In genomic region chrX:48154796-48155195, GRCh38 we compare ENCODE assay signal across 34 cellular contexts. TPM values are rescaled to one million over a fixed set of nuclear protein-coding genes. Genes with fewer than 3 reads are reported as not detected.
"Had no signal": no experiment of that assay in that cellular context is flagged by ENCODE, and none has a peak within 500 bp of the region (broad histone marks: within the 10 kb centered on the region; RNA-seq: fewer than 3 reads in every experiment).

No MANE protein-coding gene starts in this region.

- H3K27me3 Mint-ChIP-seq: stimulated activated naive CD8-positive, alpha-beta T cell treated with anti-CD3 and anti-CD28 coated beads, Interleukin-15, amount 100 ng/mL, for 72 hours; stimulated activated naive CD8-positive, alpha-beta T cell treated with anti-CD3 and anti-CD28 coated beads, Interleukin-15, Interleukin-2, amounts not matched to agents 100 ng/mL and 50 ng/mL, for 24 hours; type B pancreatic cell had no signal

- ATAC-seq: stimulated activated effector memory CD8-positive, alpha-beta T cell treated with anti-CD3 and anti-CD28 coated beads, Interleukin-12 subunit alpha, Interleukin-12 subunit beta, amount 100 ng/mL, for 72 hours; stimulated activated memory B cell treated with anti-CD40 and anti-IgM and Interleukin-4, amounts not matched to agents 10 μg/mL and 1 μg/mL and 100 μg/mL, for 72 hours; stimulated activated naive B cell treated with anti-CD40 and anti-IgM and Interleukin-4, amounts not matched to agents 10 μg/mL and 1 μg/mL and 100 μg/mL, for 72 hours; stimulated activated naive CD8-positive, alpha-beta T cell treated with anti-CD3 and anti-CD28 coated beads, Interleukin-15, amount 100 ng/mL, for 72 hours; stimulated activated naive CD8-positive, alpha-beta T cell treated with anti-CD3 and anti-CD28 coated beads, Interleukin-15, Interleukin-2, amounts not matched to agents 100 U/mL and 50 U/mL, for 24 hours; upper lobe of right lung had no signal

- H3K27ac Mint-ChIP-seq: stimulated activated effector memory CD8-positive, alpha-beta T cell treated with anti-CD3 and anti-CD28 coated beads, Interleukin-12 subunit alpha, Interleukin-12 subunit beta, amount 100 ng/mL, for 72 hours; stimulated activated memory B cell treated with anti-CD40 and anti-IgM and Interleukin-4, amounts not matched to agents 10 μg/mL and 1 μg/mL and 100 μg/mL, for 72 hours; stimulated activated naive B cell treated with anti-CD40 and anti-IgM and Interleukin-4, amounts not matched to agents 10 μg/mL and 1 μg/mL and 100 μg/mL, for 72 hours; stimulated activated naive CD8-positive, alpha-beta T cell treated with anti-CD3 and anti-CD28 coated beads, Interleukin-15, amount 100 ng/mL, for 72 hours; stimulated activated naive CD8-positive, alpha-beta T cell treated with anti-CD3 and anti-CD28 coated beads, Interleukin-15, Interleukin-2, amounts not matched to agents 100 ng/mL and 50 ng/mL, for 24 hours; type B pancreatic cell had no signal

- H3K4me1 Mint-ChIP-seq: stimulated activated effector memory CD8-positive, alpha-beta T cell treated with anti-CD3 and anti-CD28 coated beads, Interleukin-12 subunit alpha, Interleukin-12 subunit beta, amount 100 ng/mL, for 72 hours; stimulated activated memory B cell treated with anti-CD40 and anti-IgM and Interleukin-4, amounts not matched to agents 10 μg/mL and 1 μg/mL and 100 μg/mL, for 72 hours; stimulated activated naive B cell treated with anti-CD40 and anti-IgM and Interleukin-4, amounts not matched to agents 10 μg/mL and 1 μg/mL and 100 μg/mL, for 72 hours; stimulated activated naive CD8-positive, alpha-beta T cell treated with anti-CD3 and anti-CD28 coated beads, Interleukin-15, amount 100 ng/mL, for 72 hours had no signal

- H3K9me3 ChIP-seq: stomach, suprapubic skin, testis, thoracic aorta, thyroid gland, tibial artery, tibial nerve, transverse colon, upper lobe of left lung, upper lobe of right lung, uterus, vagina had no signal

- H3K4me3 Mint-ChIP-seq: stimulated activated effector memory CD8-positive, alpha-beta T cell treated with anti-CD3 and anti-CD28 coated beads, Interleukin-12 subunit alpha, Interleukin-12 subunit beta, amount 100 ng/mL, for 72 hours; stimulated activated memory B cell treated with anti-CD40 and anti-IgM and Interleukin-4, amounts not matched to agents 10 μg/mL and 1 μg/mL and 100 μg/mL, for 72 hours; stimulated activated naive B cell treated with anti-CD40 and anti-IgM and Interleukin-4, amounts not matched to agents 10 μg/mL and 1 μg/mL and 100 μg/mL, for 72 hours; stimulated activated naive CD8-positive, alpha-beta T cell treated with anti-CD3 and anti-CD28 coated beads, Interleukin-15, amount 100 ng/mL, for 72 hours; stimulated activated naive CD8-positive, alpha-beta T cell treated with anti-CD3 and anti-CD28 coated beads, Interleukin-15, Interleukin-2, amounts not matched to agents 100 ng/mL and 50 ng/mL, for 24 hours; type B pancreatic cell had no signal

- FAIRE-seq: urothelium cell line had no signal

- H3K9me3 Mint-ChIP-seq: stimulated activated effector memory CD8-positive, alpha-beta T cell treated with anti-CD3 and anti-CD28 coated beads, Interleukin-12 subunit alpha, Interleukin-12 subunit beta, amount 100 ng/mL, for 72 hours; stimulated activated memory B cell treated with anti-CD40 and anti-IgM and Interleukin-4, amounts not matched to agents 10 μg/mL and 1 μg/mL and 100 μg/mL, for 72 hours; stimulated activated naive B cell treated with anti-CD40 and anti-IgM and Interleukin-4, amounts not matched to agents 10 μg/mL and 1 μg/mL and 100 μg/mL, for 72 hours; stimulated activated naive CD8-positive, alpha-beta T cell treated with anti-CD3 and anti-CD28 coated beads, Interleukin-15, amount 100 ng/mL, for 72 hours; stimulated activated naive CD8-positive, alpha-beta T cell treated with anti-CD3 and anti-CD28 coated beads, Interleukin-15, Interleukin-2, amounts not matched to agents 100 ng/mL and 50 ng/mL, for 24 hours had no signal

- DNase-seq: stimulated activated CD4-positive, alpha-beta T cell treated with anti-CD3 and anti-CD28 coated beads, Interleukin-2, amount 100 ng/mL, for 48 hours; stimulated activated CD4-positive, alpha-beta T cell treated with anti-CD3 and anti-CD28 coated beads, Interleukin-4, amount 100 ng/mL, for 1 hour; stimulated activated CD4-positive, alpha-beta T cell treated with anti-CD3 and anti-CD28 coated beads, Interleukin-4, amount 100 ng/mL, for 24 hours; stimulated activated CD4-positive, alpha-beta T cell treated with anti-CD3 and anti-CD28 coated beads, Interleukin-4, amount 100 ng/mL, for 4 hours; stimulated activated CD8-positive, alpha-beta memory T cell treated with anti-CD3 and anti-CD28 coated beads, Interleukin-4, amount 100 ng/mL, for 48 hours; stimulated activated naive B cell treated with anti-CD40 and anti-IgM and Interleukin-4, amounts not matched to agents 10 μg/mL and 1 μg/mL and 100 μg/mL, for 72 hours; stimulated activated naive CD4-positive, alpha-beta T cell; stimulated activated naive CD4-positive, alpha-beta T cell treated with Interleukin-2 at 50 U/mL for 16 hours; stimulated activated naive CD8-positive, alpha-beta T cell treated with anti-CD3 and anti-CD28 coated beads, Interleukin-15, amount 100 ng/mL, for 72 hours; stimulated activated naive CD8-positive, alpha-beta T cell treated with anti-CD3 and anti-CD28 coated beads, Interleukin-15, Interleukin-2, amounts not matched to agents 100 U/mL and 50 U/mL, for 24 hours; stomach; substantia nigra; testis; thyroid gland; tibial artery; transverse colon; trophoblast cell; upper lobe of left lung; upper lobe of right lung; uterus had no signal

- H3K36me3 Mint-ChIP-seq: stimulated activated effector memory CD8-positive, alpha-beta T cell treated with anti-CD3 and anti-CD28 coated beads, Interleukin-12 subunit alpha, Interleukin-12 subunit beta, amount 100 ng/mL, for 72 hours; stimulated activated memory B cell treated with anti-CD40 and anti-IgM and Interleukin-4, amounts not matched to agents 10 μg/mL and 1 μg/mL and 100 μg/mL, for 72 hours; stimulated activated naive B cell treated with anti-CD40 and anti-IgM and Interleukin-4, amounts not matched to agents 10 μg/mL and 1 μg/mL and 100 μg/mL, for 72 hours; type B pancreatic cell had no signal

- H3K27ac ChIP-seq: stomach, suprapubic skin, testis, thoracic aorta, thyroid gland, tibial artery, tibial nerve, transverse colon, upper lobe of left lung, upper lobe of right lung, uterus, vagina had no signal

- H3K4me1 ChIP-seq: stomach, suprapubic skin, testis, tibial artery, tibial nerve, transverse colon, upper lobe of left lung, upper lobe of right lung, uterus, vagina had no signal

- H3K36me3 ChIP-seq: stomach, suprapubic skin, thoracic aorta, thyroid gland, tibial artery, tibial nerve, transverse colon, upper lobe of left lung, upper lobe of right lung, uterus, vagina had no signal

- H3K27me3 ChIP-seq: stomach, suprapubic skin, testis, thyroid gland, tibial artery, tibial nerve, transverse colon, upper lobe of left lung, upper lobe of right lung, uterus, vagina had no signal

- H3K4me3 ChIP-seq: stomach, suprapubic skin, testis, thoracic aorta, thyroid gland, tibial artery, tibial nerve, transverse colon, upper lobe of left lung, upper lobe of right lung, uterus, vagina had no signal

RNA-seq across cellular contexts. Expression of gene SPACA5B, which starts 24.4 kb away (rescaled TPM):
- total RNA-seq: stomach, subcutaneous adipose tissue, suprapubic skin, temporal lobe, thoracic aorta, thyroid gland, tibial nerve, transverse colon, upper lobe of left lung, upper lobe of right lung, ureter, urinary bladder, uterus, vagina had no signal
- polyA plus RNA-seq: stomach, thymus, urinary bladder had no signal

RNA-seq across cellular contexts. Expression of gene SSX5, which starts 41.8 kb away (rescaled TPM):
- total RNA-seq: stomach, subcutaneous adipose tissue, suprapubic skin, temporal lobe, thoracic aorta, thyroid gland, transverse colon, upper lobe of left lung, upper lobe of right lung, ureter, urinary bladder, uterus, vagina had no signal
- polyA plus RNA-seq: stomach, thymus, urinary bladder had no signal
